In genomic region chr11:16924826-16925494, GRCh38 we compare ENCODE assay signal across 8 cellular contexts.
DNase-seq lines count a peak whose midpoint lies in the region; ATAC-seq and TF ChIP-seq lines count a peak whose summit lies in the region.

No MANE protein-coding gene starts in this region.

- no peaks in the 10 kb centered on the region for H3K36me3 ChIP-seq in parathyroid adenoma (ENCODE audit: control insufficient read depth, insufficient read depth, low read length)

- no peaks in the 10 kb centered on the region for H3K79me2 ChIP-seq in parathyroid adenoma

- peak overlapping the region; percentile 55 for H3K4me3 ChIP-seq in parathyroid adenoma (ENCODE audit: low read depth, low read length)

- H2AFZ ChIP-seq in parathyroid adenoma = peak overlapping the region; percentile 60

- H3K27ac Mint-ChIP-seq in activated CD4-positive, alpha-beta memory T cell treated with anti-CD3 and anti-CD28 coated beads, Interleukin-2, amount 10 ng/mL, durations not matched to agents 7 days and 5 days = no peak overlapping the region
- H3K27ac Mint-ChIP-seq in glutamatergic neuron (ENCODE audit: unreplicated experiment) = no peak overlapping the region

- peak; percentile 22 for ATAC-seq in HG02852 (IDR thresholded peaks at IDR 0.05; ENCODE audit: unreplicated experiment)
- ATAC-seq in GM18858 (IDR thresholded peaks at IDR 0.05; ENCODE audit: unreplicated experiment) = no peak
- no peak for ATAC-seq in HG03565 (IDR thresholded peaks at IDR 0.05; ENCODE audit: unreplicated experiment)

- H3K4me3 Mint-ChIP-seq in activated CD4-positive, alpha-beta memory T cell treated with anti-CD3 and anti-CD28 coated beads, Interleukin-2, amount 10 ng/mL, durations not matched to agents 7 days and 5 days = peak overlapping the region; percentile 46
- peak overlapping the region; percentile 70 for H3K4me3 Mint-ChIP-seq in glutamatergic neuron (ENCODE audit: unreplicated experiment)

- CTCF ChIA-PET in GM10248 (lab: Yijun Ruan, JAX) = interaction anchor here (0.8 to 2.1 kb wide), 3 partner anchors 10 to 50 kb away, joined by 3 to 6 read pairs (median 4); no protein-coding TSS in a partner anchor
- CTCF ChIA-PET in activated CD4-positive, alpha-beta memory T cell treated with anti-CD3 and anti-CD28 coated beads, Interleukin-2, amount 10 ng/mL, durations not matched to agents 7 days and 5 days (lab: Charles Lee) = no interaction called here

- no peaks in the 10 kb centered on the region for H3K9me3 Mint-ChIP-seq in activated CD4-positive, alpha-beta memory T cell treated with anti-CD3 and anti-CD28 coated beads, Interleukin-2, amount 10 ng/mL, durations not matched to agents 7 days and 5 days
- H3K9me3 Mint-ChIP-seq in glutamatergic neuron (ENCODE audit: unreplicated experiment) = no peaks in the 10 kb centered on the region

- H3K4me1 Mint-ChIP-seq in activated CD4-positive, alpha-beta memory T cell treated with anti-CD3 and anti-CD28 coated beads, Interleukin-2, amount 10 ng/mL, durations not matched to agents 7 days and 5 days = peaks cover 20% of the 10 kb centered on the region
- H3K4me1 Mint-ChIP-seq in glutamatergic neuron (ENCODE audit: low read depth, unreplicated experiment) = no peaks in the 10 kb centered on the region

- H3K9ac ChIP-seq in parathyroid adenoma = no peak overlapping the region

- H3K9me3 ChIP-seq in parathyroid adenoma (ENCODE audit: control insufficient read depth, low read length) = no peaks in the 10 kb centered on the region

- TF ChIP-seq CTCF in GM10248 (IDR thresholded peaks at IDR 0.05; ENCODE audit: control extremely low read depth, extremely low read depth, low read depth, missing control alignments) (no peak), glutamatergic neuron (IDR thresholded peaks at IDR 0.05; ENCODE audit: partially characterized antibody, unreplicated experiment) (no peak), parathyroid adenoma (IDR thresholded peaks at IDR 0.05) (no peak)

- H3K36me3 Mint-ChIP-seq in activated CD4-positive, alpha-beta memory T cell treated with anti-CD3 and anti-CD28 coated beads, Interleukin-2, amount 10 ng/mL, durations not matched to agents 7 days and 5 days (ENCODE audit: low read depth) = no peaks in the 10 kb centered on the region
- peaks cover 4% of the 10 kb centered on the region for H3K36me3 Mint-ChIP-seq in glutamatergic neuron (ENCODE audit: unreplicated experiment)

- peaks cover 19% of the 10 kb centered on the region for H3K4me1 ChIP-seq in parathyroid adenoma

- peak; percentile 42 for DNase-seq in GM10248 (ENCODE audit: extremely low spot score)
- no peak for DNase-seq in activated CD4-positive, alpha-beta memory T cell treated with anti-CD3 and anti-CD28 coated beads, Interleukin-2, amount 10 ng/mL, durations not matched to agents 7 days and 5 days
- peak; percentile 51 for DNase-seq in glutamatergic neuron
- DNase-seq in stimulated activated CD4-positive, alpha-beta T cell treated with anti-CD3 and anti-CD28 coated beads, Interleukin-2, amount 100 ng/mL, for 48 hours = no peak

- H3K27me3 ChIP-seq in parathyroid adenoma (ENCODE audit: control insufficient read depth, insufficient read depth, low read length) = no peaks in the 10 kb centered on the region

- POLR2A ChIA-PET in GM10248 (lab: Yijun Ruan, JAX) = no interaction called here
- POLR2A ChIA-PET in activated CD4-positive, alpha-beta memory T cell treated with anti-CD3 and anti-CD28 coated beads, Interleukin-2, amount 10 ng/mL, durations not matched to agents 7 days and 5 days (lab: Charles Lee) = no interaction called here

- peak overlapping the region; percentile 51 for H3K27ac ChIP-seq in parathyroid adenoma

- H3K27me3 Mint-ChIP-seq in activated CD4-positive, alpha-beta memory T cell treated with anti-CD3 and anti-CD28 coated beads, Interleukin-2, amount 10 ng/mL, durations not matched to agents 7 days and 5 days = peaks cover 35% of the 10 kb centered on the region
- H3K27me3 Mint-ChIP-seq in glutamatergic neuron (ENCODE audit: unreplicated experiment) = peaks cover 20% of the 10 kb centered on the region

- H3K4me2 ChIP-seq in parathyroid adenoma (ENCODE audit: low read length) = peak overlapping the region; percentile 81

Comparison
In these comparisons a context has a peak if more than half of its experiments do, and no peak if none do; other contexts are left out.
1. DNase-seq: peak in GM10248 (single experiment) and glutamatergic neuron (single experiment); none in activated CD4-positive, alpha-beta memory T cell treated with anti-CD3 and anti-CD28 coated beads, Interleukin-2, amount 10 ng/mL, durations not matched to agents 7 days and 5 days (single experiment) and stimulated activated CD4-positive, alpha-beta T cell treated with anti-CD3 and anti-CD28 coated beads, Interleukin-2, amount 100 ng/mL, for 48 hours (0 of 2).